ENCODE assay signal across 27 cellular contexts in the genomic region with DNA sequence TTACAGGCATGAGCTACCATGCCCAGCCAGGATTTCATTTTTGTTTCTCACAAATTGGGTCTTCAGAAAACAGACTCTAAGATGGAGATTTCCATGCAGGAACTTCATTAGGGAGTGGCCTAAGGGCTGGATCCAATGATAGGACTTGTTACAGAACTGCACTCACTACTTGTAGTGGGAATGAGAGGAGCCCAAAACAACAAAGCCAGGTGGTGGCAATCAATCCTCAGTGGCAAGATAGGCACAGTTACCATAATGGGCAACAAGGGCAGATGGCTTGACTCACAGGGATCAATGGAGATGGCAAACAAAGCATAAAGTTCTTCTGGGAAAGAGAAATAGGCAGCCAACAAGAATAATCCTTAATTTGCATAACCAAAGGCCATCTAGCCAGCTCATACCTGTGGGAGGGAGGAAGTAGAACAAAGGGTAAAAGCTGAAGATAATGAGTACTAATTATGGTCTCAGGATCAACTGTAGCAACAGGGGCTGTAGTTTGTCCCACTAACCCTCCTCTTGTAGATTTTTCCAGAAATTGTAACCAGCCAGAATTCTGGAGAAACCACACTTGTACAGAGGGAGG.
DNase-seq lines count a peak whose midpoint lies in the region; ATAC-seq and TF ChIP-seq lines count a peak whose summit lies in the region.
"Had no signal": no experiment of that assay in that cellular context is flagged by ENCODE, and none has a peak within 500 bp of the region (broad histone marks: within the 10 kb centered on the region; RNA-seq: fewer than 3 reads in every experiment).

No MANE protein-coding gene starts in this region.

- peaks cover 5% of the 10 kb centered on the region for H3K4me1 ChIP-seq in mesendoderm (ENCODE audit: control insufficient read depth, low read depth, low read length)
- H3K4me1 ChIP-seq: gastroesophageal sphincter, left lung, SJCRH30, tibial nerve had no signal

- H3K9me3 Mint-ChIP-seq in CD4-positive, alpha-beta T cell: no peaks in the 10 kb centered on the region
- H3K9me3 Mint-ChIP-seq: activated B cell treated with CpG ODN at 0.5 μM for 24 hours, naive B cell had no signal

- H3K36me3 Mint-ChIP-seq in CD4-positive, alpha-beta T cell (ENCODE audit: low read depth): no peaks in the 10 kb centered on the region
- H3K36me3 Mint-ChIP-seq: CD4-positive, CD25-positive, alpha-beta regulatory T cell; naive B cell had no signal

- CTCF ChIA-PET in CD4-positive, alpha-beta T cell (lab: Charles Lee): no interaction called here

- no peak overlapping the region for H3K27ac Mint-ChIP-seq in CD4-positive, alpha-beta T cell
- H3K27ac Mint-ChIP-seq: activated B cell treated with CpG ODN at 0.5 μM for 24 hours; CD4-positive, CD25-positive, alpha-beta regulatory T cell had no signal

- no peak for TF ChIP-seq CTCF in CD4-positive, alpha-beta T cell (IDR thresholded peaks at IDR 0.05)

- H3K4me1 Mint-ChIP-seq in CD4-positive, alpha-beta T cell (ENCODE audit: low read depth): no peaks in the 10 kb centered on the region
- H3K4me1 Mint-ChIP-seq: activated B cell treated with CpG ODN at 0.5 μM for 24 hours; CD4-positive, CD25-positive, alpha-beta regulatory T cell; naive B cell had no signal

- H3K23ac ChIP-seq in mesendoderm (ENCODE audit: low read length): no peak overlapping the region

- H3K27me3 ChIP-seq in H7 (ENCODE audit: control insufficient read depth, insufficient read depth, low read length): no peaks in the 10 kb centered on the region
- H3K27me3 ChIP-seq in mesendoderm (ENCODE audit: insufficient read depth, low read length, poor library complexity): no peaks in the 10 kb centered on the region
- no peaks in the 10 kb centered on the region for H3K27me3 ChIP-seq in CD4-positive, alpha-beta T cell (ENCODE audit: control insufficient read depth, insufficient read depth, low read length)
- H3K27me3 ChIP-seq: brain microvascular endothelial cell, dorsolateral prefrontal cortex, gastroesophageal sphincter, left lung, SJCRH30, tibial nerve had no signal

- H3K79me1 ChIP-seq in mesendoderm (ENCODE audit: low read length): no peaks in the 10 kb centered on the region

- ATAC-seq in CD4-positive, alpha-beta T cell (ENCODE audit: poor library complexity): no peak
- no peak for ATAC-seq in HG03457 (IDR thresholded peaks at IDR 0.05; ENCODE audit: unreplicated experiment)
- ATAC-seq: gastroesophageal sphincter, left lung, Panc1 had no signal

- no peaks in the 10 kb centered on the region for H3K79me2 ChIP-seq in mesendoderm (ENCODE audit: control insufficient read depth, insufficient read depth, low read length)

- H3K36me3 ChIP-seq in H7 (replicated peaks; ENCODE audit: control insufficient read depth, insufficient read depth, low read length): no peaks in the 10 kb centered on the region
- H3K36me3 ChIP-seq in mesendoderm (ENCODE audit: control insufficient read depth, insufficient read depth, low read length): no peaks in the 10 kb centered on the region
- H3K36me3 ChIP-seq: brain microvascular endothelial cell, gastroesophageal sphincter, left lung, SJCRH30, tibial nerve had no signal

- no peak overlapping the region for H3K4me3 Mint-ChIP-seq in CD4-positive, alpha-beta T cell
- H3K4me3 Mint-ChIP-seq: activated B cell treated with CpG ODN at 0.5 μM for 24 hours; CD4-positive, CD25-positive, alpha-beta regulatory T cell; naive B cell had no signal

- H3K9me3 ChIP-seq in CD4-positive, alpha-beta T cell (ENCODE audit: control insufficient read depth, low read length): no peaks in the 10 kb centered on the region
- H3K9me3 ChIP-seq: gastroesophageal sphincter, left lung, SJCRH30, tibial nerve had no signal

- no peak overlapping the region for H2BK120ac ChIP-seq in mesendoderm (ENCODE audit: low read depth, low read length)

- H3K27me3 Mint-ChIP-seq in CD4-positive, alpha-beta T cell: no peaks in the 10 kb centered on the region
- H3K27me3 Mint-ChIP-seq: activated B cell treated with CpG ODN at 0.5 μM for 24 hours; CD4-positive, CD25-positive, alpha-beta regulatory T cell; naive B cell had no signal

- no peak overlapping the region for H3K56ac ChIP-seq in mesendoderm (ENCODE audit: low read length)

- no peak overlapping the region for H2BK15ac ChIP-seq in mesendoderm (replicated peaks; ENCODE audit: low read depth)

- H4K8ac ChIP-seq in mesendoderm (ENCODE audit: low read depth, low read length): no peak overlapping the region

- peak overlapping the region; percentile 64 for H3K18ac ChIP-seq in mesendoderm (ENCODE audit: low read length)

- no peak overlapping the region for H3K27ac ChIP-seq in mesendoderm (ENCODE audit: low read depth, low read length)
- no peak overlapping the region for H3K27ac ChIP-seq in CD4-positive, alpha-beta T cell (ENCODE audit: low read depth, low read length)
- H3K27ac ChIP-seq: brain microvascular endothelial cell, dorsolateral prefrontal cortex, gastroesophageal sphincter, left lung, SJCRH30, skin epidermis, tibial nerve had no signal

- H4K5ac ChIP-seq in mesendoderm (ENCODE audit: low read length): no peak overlapping the region

- POLR2A ChIA-PET in CD4-positive, alpha-beta T cell (lab: Charles Lee): no interaction called here

- intact Hi-C loops in CD4-positive, alpha-beta T cell (cut with DNase I, micrococcal nuclease): no loop called here

- H3K4ac ChIP-seq in mesendoderm (ENCODE audit: low read depth, low read length): no peak overlapping the region

- no peak overlapping the region for H3K9ac ChIP-seq in mesendoderm (ENCODE audit: low read length)

- peak overlapping the region; percentile 30 for H2BK5ac ChIP-seq in mesendoderm (ENCODE audit: low read length)

- H3K4me2 ChIP-seq in mesendoderm (ENCODE audit: low read length): no peak overlapping the region

- H3K4me3 ChIP-seq in H7 (ENCODE audit: insufficient read depth, low read depth, low read length): no peak overlapping the region
- no peak overlapping the region for H3K4me3 ChIP-seq in mesendoderm (ENCODE audit: low read length)
- H3K4me3 ChIP-seq: dorsolateral prefrontal cortex, gastroesophageal sphincter, left lung, SJCRH30, skin epidermis, tibial nerve had no signal

- H2AK5ac ChIP-seq in mesendoderm (ENCODE audit: low read length): no peak overlapping the region

- peak; percentile 3 for DNase-seq in NCI-H1105 treated with DMSO at 0.1 percent for 48 hours (lab: John Stamatoyannopoulos, UW)
- no peak for DNase-seq in NCI-H1105 (lab: John Stamatoyannopoulos, UW)
- DNase-seq in H7: peak; percentile 20
- peak; percentile 88 for DNase-seq in NCI-H2171 treated with DMSO at 0.1 percent for 48 hours (lab: John Stamatoyannopoulos, UW)
- no peak for DNase-seq in mesendoderm
- no peak for DNase-seq in CD4-positive, alpha-beta T cell
- DNase-seq in NCI-H2029 (lab: John Stamatoyannopoulos, UW): no peak
- DNase-seq: activated B cell treated with CpG ODN at 0.5 μM for 24 hours; activated CD4-positive, alpha-beta T cell treated with anti-CD3 and anti-CD28 coated beads, Interleukin-2, amount 50 U/mL, for 1 hour; activated T-cell treated with anti-CD3 and anti-CD28 coated beads, Interleukin-2, amount 50 U/mL, for 48 hours; brain microvascular endothelial cell; CD4-positive, CD25-positive, alpha-beta regulatory T cell; DMS79; dorsolateral prefrontal cortex; GF-D8; hippocampal formation; left lung; naive B cell; NCI-H2081 treated with DMSO at 0.1 percent for 48 hours; retina; SJCRH30; stimulated activated CD8-positive, alpha-beta memory T cell treated with anti-CD3 and anti-CD28 coated beads, Interleukin-4, amount 100 ng/mL, for 48 hours had no signal

Comparison
In these comparisons a context has a peak if more than half of its experiments do, and no peak if none do; other contexts are left out.
1. DNase-seq: peak in NCI-H1105 treated with DMSO at 0.1 percent for 48 hours (single experiment), H7 (single experiment) and NCI-H2171 treated with DMSO at 0.1 percent for 48 hours (single experiment); none in NCI-H1105 (single experiment), mesendoderm (single experiment), CD4-positive, alpha-beta T cell (0 of 10) and NCI-H2029 (single experiment).